In the genomic region with DNA sequence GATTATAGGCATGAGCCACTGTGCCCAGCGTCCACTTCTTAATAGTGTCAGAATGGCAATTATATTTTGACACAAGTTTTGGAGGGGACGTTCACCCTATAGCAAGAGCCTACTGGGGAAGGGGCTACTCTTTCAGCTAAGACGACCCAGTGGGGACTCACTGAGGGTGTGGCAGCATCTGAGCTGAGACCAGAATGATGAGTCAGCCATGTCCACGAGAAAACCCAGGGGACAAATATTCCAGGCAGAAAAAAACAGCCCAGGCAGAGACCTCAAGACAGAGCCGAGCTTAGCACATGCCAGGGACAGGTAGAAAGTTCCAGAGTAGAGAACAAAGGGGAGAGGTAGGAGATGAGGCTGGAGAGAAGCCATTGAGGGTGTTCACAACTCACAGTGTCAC, we compare ENCODE assay signal across 26 cellular contexts.
"Had no signal": no experiment of that assay in that cellular context is flagged by ENCODE, and none has a peak within 500 bp of the region (broad histone marks: within the 10 kb centered on the region; RNA-seq: fewer than 3 reads in every experiment).

No MANE protein-coding gene starts in this region.

- H3K27me3 ChIP-seq: gastrocnemius medialis, neutrophil, transverse colon had no signal

- ATAC-seq: esophagus mucosa; gastrocnemius medialis; left ventricle myocardium superior; sciatic nerve; stimulated activated memory B cell treated with anti-CD40 and anti-IgM and Interleukin-4, amounts not matched to agents 10 μg/mL and 1 μg/mL and 100 μg/mL, for 72 hours had no signal

- DNase-seq: activated B cell treated with CpG ODN at 0.5 μM for 24 hours; activated CD4-positive, alpha-beta T cell treated with anti-CD3 and anti-CD28 coated beads for 4 hours; activated CD4-positive, alpha-beta T cell treated with anti-CD3 and anti-CD28 coated beads, Interleukin-2, amount 50 U/mL, for 48 hours; activated effector memory CD4-positive, alpha-beta T cell treated with anti-CD3 and anti-CD28 coated beads, Interleukin-2, amount 50 U/mL, for 16 hours; aorta; caudate nucleus; effector memory CD4-positive, alpha-beta T cell; gastrocnemius medialis; hippocampal formation; left ventricle myocardium superior; mammary epithelial cell; midbrain; stimulated activated CD4-positive, alpha-beta T cell treated with anti-CD3 and anti-CD28 coated beads, Interleukin-15, amount 100 ng/mL, for 24 hours; T1000; transverse colon had no signal

- H3K27ac ChIP-seq: gastrocnemius medialis, neutrophil, parathyroid adenoma, transverse colon had no signal

- H3K9me3 ChIP-seq: gastrocnemius medialis, neutrophil, transverse colon had no signal

- H3K4me1 ChIP-seq: gastrocnemius medialis, parathyroid adenoma, transverse colon had no signal

- H3K27me3 Mint-ChIP-seq: activated naive CD4-positive, alpha-beta T cell treated with anti-CD3 and anti-CD28 coated beads, Interleukin-2, amount 50 U/mL, for 24 hours had no signal

- H3K9me3 Mint-ChIP-seq: activated B cell treated with CpG ODN at 0.5 μM for 24 hours; activated naive CD4-positive, alpha-beta T cell treated with anti-CD3 and anti-CD28 coated beads, Interleukin-2, amount 50 U/mL, for 24 hours; brain; nephron had no signal

- H3K4me3 Mint-ChIP-seq: activated B cell treated with CpG ODN at 0.5 μM for 24 hours; activated naive CD4-positive, alpha-beta T cell treated with anti-CD3 and anti-CD28 coated beads, Interleukin-2, amount 50 U/mL, for 24 hours; brain; nephron; stimulated activated memory B cell treated with anti-CD40 and anti-IgM and Interleukin-4, amounts not matched to agents 10 μg/mL and 1 μg/mL and 100 μg/mL, for 72 hours had no signal

- H3K4me3 ChIP-seq: gastrocnemius medialis, smooth muscle cell, transverse colon had no signal

- H3K36me3 ChIP-seq: gastrocnemius medialis, neutrophil, transverse colon had no signal

- H3K4me1 Mint-ChIP-seq: activated B cell treated with CpG ODN at 0.5 μM for 24 hours; activated naive CD4-positive, alpha-beta T cell treated with anti-CD3 and anti-CD28 coated beads, Interleukin-2, amount 50 U/mL, for 24 hours; brain; stimulated activated memory B cell treated with anti-CD40 and anti-IgM and Interleukin-4, amounts not matched to agents 10 μg/mL and 1 μg/mL and 100 μg/mL, for 72 hours had no signal

- H3K36me3 Mint-ChIP-seq: activated naive CD4-positive, alpha-beta T cell treated with anti-CD3 and anti-CD28 coated beads, Interleukin-2, amount 50 U/mL, for 24 hours; brain; stimulated activated memory B cell treated with anti-CD40 and anti-IgM and Interleukin-4, amounts not matched to agents 10 μg/mL and 1 μg/mL and 100 μg/mL, for 72 hours had no signal

- H3K4me2 ChIP-seq: smooth muscle cell had no signal

- FAIRE-seq: endothelial cell of umbilical vein, urothelium cell line had no signal

- H3K79me2 ChIP-seq: parathyroid adenoma had no signal

- H3K27ac Mint-ChIP-seq: activated B cell treated with CpG ODN at 0.5 μM for 24 hours; activated naive CD4-positive, alpha-beta T cell treated with anti-CD3 and anti-CD28 coated beads, Interleukin-2, amount 50 U/mL, for 24 hours; brain; nephron; stimulated activated memory B cell treated with anti-CD40 and anti-IgM and Interleukin-4, amounts not matched to agents 10 μg/mL and 1 μg/mL and 100 μg/mL, for 72 hours had no signal
